In genomic region chr5:15807861-15808260, GRCh38 we compare ENCODE assay signal across 1 cellular context.
TF ChIP-seq lines count a peak whose summit lies in the region.

No MANE protein-coding gene starts in this region.

TF ChIP-seq in endothelial cell of umbilical vein, 7 proteins besides CTCF, POLR2A, EP300 and RAD21 (continued from another document):
- no peak for TF ChIP-seq MAX (IDR thresholded peaks at IDR 0.05; ENCODE audit: insufficient read depth, insufficient read length)
- no peak for TF ChIP-seq JUN (IDR thresholded peaks at IDR 0.05; ENCODE audit: borderline replicate concordance, insufficient read depth, insufficient read length, low read depth)
